ENCODE assay signal across 9 cellular contexts in the genomic region with DNA sequence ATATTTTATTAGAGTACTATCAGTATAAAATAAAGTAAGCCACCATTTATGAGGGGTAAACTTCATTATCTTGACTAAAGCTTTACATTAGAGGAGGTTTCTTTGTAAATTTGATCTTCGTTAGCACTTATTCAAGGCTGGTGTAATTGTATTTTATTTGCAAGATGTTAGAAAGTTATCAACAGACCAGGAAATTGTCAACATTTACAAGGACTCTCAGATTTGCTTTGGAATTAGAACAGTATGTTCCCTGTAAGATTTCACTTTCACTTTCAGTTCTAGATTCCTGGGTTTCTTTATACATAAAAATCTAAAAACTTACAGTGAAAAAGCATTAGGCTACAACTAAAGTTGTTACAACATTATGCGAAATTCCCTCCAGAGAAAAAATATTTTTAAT. TPM values are rescaled to one million over a fixed set of nuclear protein-coding genes. Genes with fewer than 3 reads are reported as not detected.
DNase-seq lines count a peak whose midpoint lies in the region; ATAC-seq and TF ChIP-seq lines count a peak whose summit lies in the region.
"Had no signal": no experiment of that assay in that cellular context is flagged by ENCODE, and none has a peak within 500 bp of the region (broad histone marks: within the 10 kb centered on the region; RNA-seq: fewer than 3 reads in every experiment).

No MANE protein-coding gene starts in this region.

- H3F3A ChIP-seq in Loucy (ENCODE audit: low read depth), result no peaks in the 10 kb centered on the region

- H3K79me2 ChIP-seq in Loucy (ENCODE audit: insufficient read depth, low read length), result no peaks in the 10 kb centered on the region
- no peaks in the 10 kb centered on the region for H3K79me2 ChIP-seq in mammary epithelial cell (ENCODE audit: insufficient read depth, low read length)

- TF ChIP-seq CTCF in C4-2B (conservative IDR thresholded peaks at IDR 0.05), result no peak
- TF ChIP-seq CTCF in Loucy (conservative IDR thresholded peaks at IDR 0.05; ENCODE audit: low read length), result no peak
- no peak for TF ChIP-seq CTCF in mammary epithelial cell (conservative IDR thresholded peaks at IDR 0.05 in 1 of 2, IDR thresholded peaks at IDR 0.05 in 1 of 2; ENCODE audit: extremely low read depth in 1 of 2, insufficient read depth in 1 of 2, low read depth in 1 of 2, low read length in 2 of 2)
- TF ChIP-seq CTCF in lower leg skin (IDR thresholded peaks at IDR 0.05), result no peak

- H3K27me3 ChIP-seq in Loucy (ENCODE audit: insufficient read depth, low read length, poor library complexity, severe bottlenecking) (no peaks in the 10 kb centered on the region), mammary epithelial cell (ENCODE audit: insufficient read depth, low read length) (no peaks in the 10 kb centered on the region)
- no peaks in the 10 kb centered on the region for H3K27me3 ChIP-seq in naive thymus-derived CD4-positive, alpha-beta T cell (ENCODE audit: control insufficient read depth in 2 of 2, insufficient read depth in 2 of 2, low read length in 2 of 2)

- WGBS in mammary epithelial cell (ENCODE audit: low coverage, missing lambda C conversion rate), result 0% methylated on average over 2 of the region's 2 CpGs
- WGBS in lower leg skin, 2 donors, result 31 to 35% methylated on average over 2 of the region's 2 CpGs

- peaks cover 0 to 8% (median 0%) of the 10 kb centered on the region in 11 donors for H3K9me3 Mint-ChIP-seq in naive thymus-derived CD4-positive, alpha-beta T cell

- peaks cover 32% of the 10 kb centered on the region for H3K4me1 ChIP-seq in Loucy (ENCODE audit: insufficient read depth, low read length, poor library complexity, severe bottlenecking)
- H3K4me1 ChIP-seq in mammary epithelial cell (ENCODE audit: insufficient read depth, low read length), result peaks cover 28% of the 10 kb centered on the region
- peaks cover 36 to 55% of the 10 kb centered on the region in 2 donors for H3K4me1 ChIP-seq in naive thymus-derived CD4-positive, alpha-beta T cell (ENCODE audit: control insufficient read depth in 2 of 2, insufficient read depth in 2 of 2, low read length in 2 of 2)

- no peaks in the 10 kb centered on the region for H3K9me2 ChIP-seq in Loucy (replicated peaks; ENCODE audit: low read depth, low read length)

- BruUV-seq in mammary epithelial cell (replicated peaks; lab: Mats Ljungman, UMichigan), result no TSS peak

- H3K36me3 Mint-ChIP-seq in naive thymus-derived CD4-positive, alpha-beta T cell, result peaks cover 0 to 14% (median 4%) of the 10 kb centered on the region in 5 donors

- no peak for TF ChIP-seq POLR2A in lower leg skin (IDR thresholded peaks at IDR 0.05)

- no peaks in the 10 kb centered on the region for H3K9me3 ChIP-seq in Loucy (ENCODE audit: insufficient read depth, low read depth, low read length)
- H3K9me3 ChIP-seq in mammary epithelial cell (replicated peaks; ENCODE audit: insufficient read depth, low read length), result no peaks in the 10 kb centered on the region
- no peaks in the 10 kb centered on the region for H3K9me3 ChIP-seq in naive thymus-derived CD4-positive, alpha-beta T cell (ENCODE audit: control insufficient read depth in 2 of 3, low read length in 3 of 3)

- H3K4me1 Mint-ChIP-seq in naive thymus-derived CD4-positive, alpha-beta T cell, result peaks cover 24 to 72% (median 62%) of the 10 kb centered on the region in 7 donors

- H3K36me3 ChIP-seq in Loucy (ENCODE audit: insufficient read depth, low read length) (no peaks in the 10 kb centered on the region), mammary epithelial cell (ENCODE audit: insufficient read depth, low read length) (no peaks in the 10 kb centered on the region)
- no peaks in the 10 kb centered on the region for H3K36me3 ChIP-seq in naive thymus-derived CD4-positive, alpha-beta T cell (ENCODE audit: control insufficient read depth in 2 of 3, insufficient read depth in 3 of 3, low read length in 3 of 3)

- H3K4me3 ChIP-seq in Loucy (ENCODE audit: low read length, poor library complexity, severe bottlenecking) (peak overlapping the region; percentile 58), mammary epithelial cell (replicated peaks in 1 of 3; ENCODE audit: insufficient read depth in 1 of 3, low read depth in 2 of 3, low read length in 3 of 3) (peak overlapping the region; percentile 20 to 74 (median 50)), lower leg skin (ENCODE audit: low read depth, poor library complexity, severe bottlenecking) (no peak overlapping the region)
- H3K4me3 ChIP-seq in naive thymus-derived CD4-positive, alpha-beta T cell (ENCODE audit: low read length), result no peak overlapping the region

- H2AFZ ChIP-seq in Loucy (ENCODE audit: low read length) (peak overlapping the region; percentile 85), mammary epithelial cell (ENCODE audit: low read depth, low read length) (peak overlapping the region; percentile 63)

- H3K4me3 Mint-ChIP-seq in naive thymus-derived CD4-positive, alpha-beta T cell, result peak overlapping the region; percentile 25 to 81 (median 72)

- CTCF ChIA-PET in mammary epithelial cell (lab: Charles Lee; ENCODE audit: low non-redundant PET), result interaction anchor here (0.6 kb wide), 1 partner anchor 28 kb away, joined by 12 read pairs; no protein-coding TSS in a partner anchor
- CTCF ChIA-PET in naive thymus-derived CD4-positive, alpha-beta T cell (lab: Charles Lee), result interaction anchor here (1.0 to 17.6 kb wide), 2 partner anchors 19 to 30 kb away, joined by 4 to 354 read pairs; no protein-coding TSS in a partner anchor

- H3K27me3 Mint-ChIP-seq in naive thymus-derived CD4-positive, alpha-beta T cell, result peaks cover 0 to 2% (median 0%) of the 10 kb centered on the region in 5 donors

- no peak for ATAC-seq in naive thymus-derived CD4-positive, alpha-beta T cell
- ATAC-seq in HG02840 (IDR thresholded peaks at IDR 0.05; ENCODE audit: low FRiP score, unreplicated experiment), result no peak

- H3K27ac ChIP-seq in C4-2B (peak overlapping the region; percentile 51; the same call in 1 of the 2 replicates), mammary epithelial cell (ENCODE audit: insufficient read depth, low read depth, low read length) (peak overlapping the region; percentile 85)
- H3K27ac ChIP-seq in naive thymus-derived CD4-positive, alpha-beta T cell (ENCODE audit: low read depth, low read length), result peak overlapping the region; percentile 56

- dilution Hi-C loops in mammary epithelial cell (cut with HindIII; ENCODE audit: low sequenced_read_pairs), result no loop called here

- H3K4me2 ChIP-seq in Loucy (ENCODE audit: low read depth, low read length, poor library complexity, severe bottlenecking), result peak overlapping the region; percentile 76
- peak overlapping the region; percentile 88 for H3K4me2 ChIP-seq in mammary epithelial cell (ENCODE audit: insufficient read depth, low read depth, low read length)

- in situ Hi-C loops in mammary epithelial cell (cut with MboI; ENCODE audit: low sequenced_read_pairs in 2 of 2), result no loop called here

- POLR2A ChIA-PET in naive thymus-derived CD4-positive, alpha-beta T cell (lab: Charles Lee), result interaction anchor here (0.7 to 9.9 kb wide), 5 partner anchors 8 to 141 kb away, joined by 3 to 158 read pairs (median 3); partner anchors contain the start of gene TMEM123

- no peak for DNase-seq in mammary epithelial cell
- no peak for DNase-seq in naive thymus-derived CD4-positive, alpha-beta T cell
- no peak for DNase-seq in lower leg skin (ENCODE audit: low spot score in 2 of 2)
- no peak for DNase-seq in stimulated activated CD4-positive, alpha-beta T cell treated with anti-CD3 and anti-CD28 coated beads, Interleukin-15, amount 100 ng/mL, for 24 hours
- DNase-seq in NCI-H1694 (lab: John Stamatoyannopoulos, UW), result no peak
- DNase-seq: NCI-H1092 had no signal

- H3K27ac Mint-ChIP-seq in naive thymus-derived CD4-positive, alpha-beta T cell, result peak overlapping the region; percentile 74 to 95 (median 89)

- H3K9ac ChIP-seq in Loucy (ENCODE audit: low read depth, low read length, poor library complexity, severe bottlenecking), result peak overlapping the region; percentile 36
- peak overlapping the region; percentile 71 for H3K9ac ChIP-seq in mammary epithelial cell (ENCODE audit: insufficient read depth, low read length)

- intact Hi-C loops in mammary epithelial cell (cut with micrococcal nuclease), result no loop called here
- intact Hi-C loops in naive thymus-derived CD4-positive, alpha-beta T cell (cut with micrococcal nuclease), result no loop called here
- intact Hi-C loops in lower leg skin (cut with DNase I; ENCODE audit: low total_unique reads), result no loop called here

- no peaks in the 10 kb centered on the region for H4K20me1 ChIP-seq in Loucy (ENCODE audit: insufficient read depth, low read length, poor library complexity, severe bottlenecking)
- no peaks in the 10 kb centered on the region for H4K20me1 ChIP-seq in mammary epithelial cell (ENCODE audit: insufficient read depth, low read length)

RNA-seq across cellular contexts. Expression of gene BIRC3, which starts 4.6 kb away (rescaled TPM):
- total RNA-seq in mammary epithelial cell, result 10 to 100 TPM in 1 of 2 donors, under 1 TPM in 1; 0.83 to 17.5 TPM
- polyA plus RNA-seq in mammary epithelial cell, result 1.00 TPM
- 1.7 TPM for polyA minus RNA-seq in mammary epithelial cell
- total RNA-seq in naive thymus-derived CD4-positive, alpha-beta T cell, result 100 to 1,000 TPM in 3 of 5 experiments, 10 to 100 TPM in 2; 62.3 to 160 (median 128) TPM
- 10 to 100 TPM; 18.8 to 47.7 TPM for polyA plus RNA-seq in naive thymus-derived CD4-positive, alpha-beta T cell
- 10 to 100 TPM; 10.1 to 17.6 (median 10.8) TPM for total RNA-seq in lower leg skin

RNA-seq across cellular contexts. Expression of gene BIRC2, which starts 34.4 kb away (rescaled TPM):
- total RNA-seq in mammary epithelial cell (10 to 100 TPM; 59.4 to 78.2 TPM), lower leg skin (10 to 100 TPM; 39.3 to 49.3 (median 42.5) TPM)
- 23.6 TPM for polyA plus RNA-seq in mammary epithelial cell
- polyA minus RNA-seq in mammary epithelial cell, result 20.2 TPM
- total RNA-seq in naive thymus-derived CD4-positive, alpha-beta T cell, result 100 to 1,000 TPM in 1 of 5 experiments, 10 to 100 TPM in 4; 37.5 to 103 (median 72.0) TPM
- polyA plus RNA-seq in naive thymus-derived CD4-positive, alpha-beta T cell, result 10 to 100 TPM; 35.2 to 42.8 TPM

Comparison
In these comparisons a context has a peak if more than half of its experiments do, and no peak if none do; other contexts are left out.
1. H3K4me3 ChIP-seq: peak in Loucy (single experiment) and mammary epithelial cell (3 of 3); none in naive thymus-derived CD4-positive, alpha-beta T cell (single experiment) and lower leg skin (single experiment).
2. Peak in every context shown above with its lines, with median percentiles within 50 percentile points of each other: H3K27ac ChIP-seq.